In genomic region chr5:82640901-82641300, GRCh38 we compare ENCODE assay signal across 12 cellular contexts.
DNase-seq lines count a peak whose midpoint lies in the region; ATAC-seq, FAIRE-seq and TF ChIP-seq lines count a peak whose summit lies in the region.
"Had no signal": no experiment of that assay in that cellular context is flagged by ENCODE, and none has a peak within 500 bp of the region (broad histone marks: within the 10 kb centered on the region; RNA-seq: fewer than 3 reads in every experiment).

No MANE protein-coding gene starts in this region.

- no peaks in the 10 kb centered on the region for H3K36me3 ChIP-seq in small intestine (ENCODE audit: control insufficient read depth in 2 of 2, insufficient read depth in 2 of 2, low read length in 2 of 2)
- H3K36me3 ChIP-seq: gastroesophageal sphincter, right lobe of liver had no signal

- DNase-seq in EH (ENCODE audit: low read depth) (peak; percentile 1), RPMI7951 (ENCODE audit: low read depth) (peak; percentile 27), choroid plexus epithelial cell (ENCODE audit: low read depth) (peak; percentile 28), pons (ENCODE audit: low spot score) (peak; percentile 65), NCI-H146 treated with DMSO at 0.1 percent for 48 hours (lab: John Stamatoyannopoulos, UW; ENCODE audit: unreplicated experiment) (no peak), small intestine (no peak)
- DNase-seq: stimulated activated CD4-positive, alpha-beta T cell treated with anti-CD3 and anti-CD28 coated beads, Interleukin-1b, Interleukin-23, amount 100 ng/mL, for 48 hours had no signal

- H3K4me3 ChIP-seq in choroid plexus epithelial cell (ENCODE audit: low read depth, low read length) (no peak overlapping the region), small intestine (ENCODE audit: low read depth in 1 of 2, low read length in 2 of 2) (no peak overlapping the region)
- H3K4me3 ChIP-seq: gastroesophageal sphincter, right lobe of liver had no signal

- H3K27me3 ChIP-seq in small intestine (ENCODE audit: control insufficient read depth in 2 of 2, insufficient read depth in 2 of 2, low read length in 2 of 2) = no peaks in the 10 kb centered on the region
- H3K27me3 ChIP-seq: gastroesophageal sphincter, right lobe of liver had no signal

- no peaks in the 10 kb centered on the region for H3K9me3 ChIP-seq in small intestine (ENCODE audit: control insufficient read depth, low read depth)
- H3K9me3 ChIP-seq: gastroesophageal sphincter, right lobe of liver had no signal

- 42 to 74% (median 55%) methylated on average over 3 of the region's 3 CpGs for WGBS in small intestine, 3 donors

- no peak for ATAC-seq in esophagus mucosa
- no peak for ATAC-seq in HG03135 (IDR thresholded peaks at IDR 0.05; ENCODE audit: unreplicated experiment)

- no peak for FAIRE-seq in small intestine (lab: Jason Lieb, UNC)

- no peaks in the 10 kb centered on the region for H3K4me1 ChIP-seq in small intestine (ENCODE audit: control insufficient read depth in 2 of 2, insufficient read depth in 1 of 2, low read depth in 1 of 2, low read length in 1 of 2)

- no peak overlapping the region for H3K27ac ChIP-seq in small intestine (ENCODE audit: low read depth in 1 of 2, low read length in 1 of 2)
- H3K27ac ChIP-seq: gastroesophageal sphincter, VCaP had no signal

- no peak for TF ChIP-seq CTCF in choroid plexus epithelial cell (conservative IDR thresholded peaks at IDR 0.05; ENCODE audit: low read depth, low read length)

Comparison
In these comparisons a context has a peak if more than half of its experiments do, and no peak if none do; other contexts are left out.
1. DNase-seq: peak in EH (single experiment), RPMI7951 (single experiment), choroid plexus epithelial cell (single experiment) and pons (single experiment); none in NCI-H146 treated with DMSO at 0.1 percent for 48 hours (single experiment) and small intestine (single experiment).